ENCODE assay signal across 8 cellular contexts in genomic region chr10:28302012-28302667, GRCh38. TPM values are rescaled to one million over a fixed set of nuclear protein-coding genes. Genes with fewer than 3 reads are reported as not detected.
A peak's percentile ranks its signal among the peaks of the same experiment; 100 is the strongest.
DNase-seq lines count a peak whose midpoint lies in the region; FAIRE-seq and TF ChIP-seq lines count a peak whose summit lies in the region.

No MANE protein-coding gene starts in this region.

- peak overlapping the region; percentile 81 for H3K4me2 ChIP-seq in DOHH2 (ENCODE audit: low read length)

- H3K9ac ChIP-seq in HUES64 (ENCODE audit: low read depth, low read length) (peak overlapping the region; percentile 61), iPS-18a (ENCODE audit: low read length) (peak overlapping the region; percentile 52)

- H3K27ac ChIP-seq in DOHH2 (ENCODE audit: low read depth, low read length) (no peak overlapping the region), HUES64 (ENCODE audit: low read depth, low read length) (peak overlapping the region; percentile 96; the same call in 1 of the 2 replicates), iPS-18a (ENCODE audit: low read length) (no peak overlapping the region), small intestine (ENCODE audit: low read depth in 1 of 2, low read length in 1 of 2) (peak overlapping the region; percentile 38 to 78)

- no peaks in the 10 kb centered on the region for H3K27me3 Mint-ChIP-seq in activated naive CD4-positive, alpha-beta T cell treated with anti-CD3 and anti-CD28 coated beads, Interleukin-2, amount 50 U/mL, for 24 hours

- no peaks in the 10 kb centered on the region for H3F3A ChIP-seq in DOHH2 (ENCODE audit: control insufficient read depth, insufficient read depth)

- H3K9me3 Mint-ChIP-seq in activated naive CD4-positive, alpha-beta T cell treated with anti-CD3 and anti-CD28 coated beads, Interleukin-2, amount 50 U/mL, for 24 hours = no peaks in the 10 kb centered on the region

- H3K4me1 ChIP-seq in DOHH2 (ENCODE audit: control insufficient read depth, low read length) (peaks cover 10% of the 10 kb centered on the region), HUES64 (ENCODE audit: insufficient read depth, low read length) (peaks cover 8% of the 10 kb centered on the region; the same call in 1 of the 2 replicates), iPS-18a (ENCODE audit: control insufficient read depth, low read depth, low read length) (peaks cover 5% of the 10 kb centered on the region), small intestine (ENCODE audit: control insufficient read depth in 2 of 2, insufficient read depth in 1 of 2, low read depth in 1 of 2, low read length in 1 of 2) (peaks cover 0 to 2% of the 10 kb centered on the region in 2 donors)

- H3K4me1 Mint-ChIP-seq in activated naive CD4-positive, alpha-beta T cell treated with anti-CD3 and anti-CD28 coated beads, Interleukin-2, amount 50 U/mL, for 24 hours = peaks cover 65% of the 10 kb centered on the region

- H3K9me3 ChIP-seq in DOHH2 (ENCODE audit: control insufficient read depth, insufficient read depth, low read length) = peaks cover 3% of the 10 kb centered on the region; the same call in 1 of the 2 replicates
- no peaks in the 10 kb centered on the region for H3K9me3 ChIP-seq in HUES64 (ENCODE audit: insufficient read depth, low read depth, low read length)
- no peaks in the 10 kb centered on the region for H3K9me3 ChIP-seq in iPS-18a (ENCODE audit: control insufficient read depth, low read depth, low read length)
- H3K9me3 ChIP-seq in small intestine (ENCODE audit: control insufficient read depth, low read depth) = no peaks in the 10 kb centered on the region

- peak overlapping the region; percentile 75 for H3K4me3 Mint-ChIP-seq in activated naive CD4-positive, alpha-beta T cell treated with anti-CD3 and anti-CD28 coated beads, Interleukin-2, amount 50 U/mL, for 24 hours

- peaks cover 31% of the 10 kb centered on the region for H3K27me3 ChIP-seq in DOHH2 (ENCODE audit: control insufficient read depth, low read length)
- H3K27me3 ChIP-seq in HUES64 (ENCODE audit: insufficient read depth, low read length) = peaks cover 30% of the 10 kb centered on the region
- peaks cover 24% of the 10 kb centered on the region for H3K27me3 ChIP-seq in iPS-18a (ENCODE audit: control insufficient read depth, insufficient read depth, low read length)
- no peaks in the 10 kb centered on the region for H3K27me3 ChIP-seq in small intestine (ENCODE audit: control insufficient read depth in 2 of 2, insufficient read depth in 2 of 2, low read length in 2 of 2)

- TF ChIP-seq POLR2A in GM12892 (IDR thresholded peaks at IDR 0.05; ENCODE audit: low read depth, low read length) = no peak

- peak overlapping the region; percentile 80 for H3K4me3 ChIP-seq in DOHH2 (ENCODE audit: low read length)
- H3K4me3 ChIP-seq in HUES64 (ENCODE audit: low read length) = peak overlapping the region; percentile 77
- peak overlapping the region; percentile 76 for H3K4me3 ChIP-seq in iPS-18a (ENCODE audit: low read length)
- peak overlapping the region; percentile 81 to 92 for H3K4me3 ChIP-seq in small intestine (ENCODE audit: low read depth in 1 of 2, low read length in 2 of 2)

- no peaks in the 10 kb centered on the region for H3K79me2 ChIP-seq in DOHH2 (ENCODE audit: control insufficient read depth, low read length)

- DNase-seq in small intestine (peak; percentile 37), DMS153 treated with DMSO at 0.1 percent for 48 hours (lab: John Stamatoyannopoulos, UW; ENCODE audit: unreplicated experiment) (no peak), inferior parietal cortex (ENCODE audit: extremely low spot score) (no peak), GM12892 (ENCODE audit: insufficient read length) (no peak)

- no peaks in the 10 kb centered on the region for H3K36me3 ChIP-seq in DOHH2 (ENCODE audit: control insufficient read depth, low read length)
- H3K36me3 ChIP-seq in HUES64 (ENCODE audit: insufficient read depth, low read length) = no peaks in the 10 kb centered on the region
- no peaks in the 10 kb centered on the region for H3K36me3 ChIP-seq in iPS-18a (ENCODE audit: control insufficient read depth, low read depth, low read length)
- H3K36me3 ChIP-seq in small intestine (ENCODE audit: control insufficient read depth in 2 of 2, insufficient read depth in 2 of 2, low read length in 2 of 2) = no peaks in the 10 kb centered on the region

- H4K20me1 ChIP-seq in DOHH2 (ENCODE audit: control insufficient read depth, insufficient read depth, low read depth, low read length) = no peaks in the 10 kb centered on the region

- H3K27ac Mint-ChIP-seq in activated naive CD4-positive, alpha-beta T cell treated with anti-CD3 and anti-CD28 coated beads, Interleukin-2, amount 50 U/mL, for 24 hours = no peak overlapping the region

- TF ChIP-seq CTCF in DOHH2 (IDR thresholded peaks at IDR 0.05; ENCODE audit: low read depth, low read length, poor library complexity, severe bottlenecking) = no peak

- WGBS in HUES64 = 1% methylated on average over 29 of the region's 30 CpGs
- 1 to 3% (median 2%) methylated on average over 28 to 30 of the region's 30 CpGs for WGBS in small intestine, 3 donors

- FAIRE-seq in small intestine (lab: Jason Lieb, UNC) = no peak
- no peak for FAIRE-seq in GM12892 (lab: Jason Lieb, UNC)

- no peaks in the 10 kb centered on the region for H3K9me2 ChIP-seq in DOHH2 (replicated peaks; ENCODE audit: control insufficient read depth, low read length)

- H3K36me3 Mint-ChIP-seq in activated naive CD4-positive, alpha-beta T cell treated with anti-CD3 and anti-CD28 coated beads, Interleukin-2, amount 50 U/mL, for 24 hours = no peaks in the 10 kb centered on the region

RNA-seq across cellular contexts. Expression of gene MPP7, which starts 0.7 kb away (rescaled TPM):
- polyA plus RNA-seq in HUES64 (2013, experiment 1 of 2) = 3.9 TPM
- 4.3 TPM for polyA plus RNA-seq in HUES64 (2013, experiment 2 of 2)
- 1 to 10 TPM; 4.3 to 6.7 (median 5.1) TPM for polyA plus RNA-seq in small intestine
- polyA plus RNA-seq in GM12892 (2012; ENCODE audit: missing spikeins) = not detected

Comparison
In these comparisons a context has a peak if more than half of its experiments do, and no peak if none do; other contexts are left out.
1. H3K27ac ChIP-seq: peak in HUES64 (single experiment) and small intestine (2 of 2); none in DOHH2 (single experiment) and iPS-18a (single experiment).
2. Peak in every context shown above with its lines, with median percentiles within 50 percentile points of each other: H3K4me3 ChIP-seq.